Comparison of ENCODE assay signal across 8 cellular contexts in genomic region chr12:121782616-121782966, GRCh38. TPM values are rescaled to one million over a fixed set of nuclear protein-coding genes. Genes with fewer than 3 reads are reported as not detected.
DNase-seq lines count a peak whose midpoint lies in the region; TF ChIP-seq lines count a peak whose summit lies in the region.

No MANE protein-coding gene starts in this region.

- intact Hi-C loops in activated CD4-positive, alpha-beta T cell treated with anti-CD3 and anti-CD28 coated beads, Interleukin-2, amount 10 ng/mL, durations not matched to agents 24 days and 14 days (cut with micrococcal nuclease): loop anchor here (1.0 to 2.0 kb wide), 2 partner anchors 11 to 106 kb away; partner anchors contain the start of genes PSMD9 and RHOF

- peaks cover 3% of the 10 kb centered on the region for H4K20me1 ChIP-seq in hepatocyte (ENCODE audit: insufficient read depth, poor library complexity, severe bottlenecking)

- no peak for TF ChIP-seq CTCF in Peyer's patch (IDR thresholded peaks at IDR 0.05)
- no peak for TF ChIP-seq CTCF in hepatocyte (IDR thresholded peaks at IDR 0.05; ENCODE audit: poor library complexity)

- 88% methylated on average over 2 of the region's 2 CpGs for WGBS in hepatocyte (ENCODE audit: low lambda C conversion rate, missing lambda C conversion rate)
- WGBS in thymus: 96% methylated on average over 2 of the region's 2 CpGs

- H3K27me3 ChIP-seq in Peyer's patch: no peaks in the 10 kb centered on the region
- no peaks in the 10 kb centered on the region for H3K27me3 ChIP-seq in hepatocyte
- no peaks in the 10 kb centered on the region for H3K27me3 ChIP-seq in thymus (ENCODE audit: control insufficient read depth, insufficient read depth)

- no peak for DNase-seq in activated CD4-positive, alpha-beta T cell treated with anti-CD3 and anti-CD28 coated beads, Interleukin-2, amount 10 ng/mL, durations not matched to agents 24 days and 14 days
- no peak for DNase-seq in activated CD4-positive, alpha-beta T cell treated with anti-CD3 and anti-CD28 coated beads, Interleukin-2, amount 50 U/mL, for 4 hours
- DNase-seq in Peyer's patch: no peak
- no peak for DNase-seq in hepatocyte (ENCODE audit: low spot score)
- no peak for DNase-seq in iPS-NIHi7 (ENCODE audit: extremely low spot score)
- DNase-seq in GM03348 (ENCODE audit: low spot score): no peak
- DNase-seq in ureter (ENCODE audit: low spot score): no peak

- peaks cover 27% of the 10 kb centered on the region for H3K79me2 ChIP-seq in hepatocyte

- peaks cover 7 to 38% (median 29%) of the 10 kb centered on the region in 4 donors for H3K4me1 ChIP-seq in Peyer's patch
- peaks cover 11% of the 10 kb centered on the region for H3K4me1 ChIP-seq in hepatocyte (ENCODE audit: insufficient read depth)
- peaks cover 20% of the 10 kb centered on the region for H3K4me1 ChIP-seq in thymus (ENCODE audit: control insufficient read depth, insufficient read depth, low read length)

- H3K27me3 Mint-ChIP-seq in activated CD4-positive, alpha-beta T cell treated with anti-CD3 and anti-CD28 coated beads, Interleukin-2, amount 10 ng/mL, durations not matched to agents 24 days and 14 days: no peaks in the 10 kb centered on the region

- H3K36me3 ChIP-seq in Peyer's patch (peaks cover 0 to 25% (median 0%) of the 10 kb centered on the region in 3 donors), hepatocyte (replicated peaks; ENCODE audit: insufficient read depth, low read depth) (no peaks in the 10 kb centered on the region), thymus (ENCODE audit: control insufficient read depth, insufficient read depth) (peaks cover 24% of the 10 kb centered on the region)

- H2AFZ ChIP-seq in hepatocyte: no peak overlapping the region

- H3K9me3 ChIP-seq in Peyer's patch (no peaks in the 10 kb centered on the region), hepatocyte (ENCODE audit: low read depth) (no peaks in the 10 kb centered on the region), thymus (ENCODE audit: control insufficient read depth) (no peaks in the 10 kb centered on the region)

- H3K4me3 ChIP-seq in Peyer's patch: no peak overlapping the region
- H3K4me3 ChIP-seq in hepatocyte: no peak overlapping the region
- H3K4me3 ChIP-seq in thymus (ENCODE audit: low read length): no peak overlapping the region

- TF ChIP-seq POLR2A in Peyer's patch (IDR thresholded peaks at IDR 0.05): no peak

- peaks cover 50% of the 10 kb centered on the region for H3K4me1 Mint-ChIP-seq in activated CD4-positive, alpha-beta T cell treated with anti-CD3 and anti-CD28 coated beads, Interleukin-2, amount 10 ng/mL, durations not matched to agents 24 days and 14 days

- peak overlapping the region; percentile 93 for H3K27ac Mint-ChIP-seq in activated CD4-positive, alpha-beta T cell treated with anti-CD3 and anti-CD28 coated beads, Interleukin-2, amount 10 ng/mL, durations not matched to agents 24 days and 14 days

- peak overlapping the region; percentile 79 for H3K4me3 Mint-ChIP-seq in activated CD4-positive, alpha-beta T cell treated with anti-CD3 and anti-CD28 coated beads, Interleukin-2, amount 10 ng/mL, durations not matched to agents 24 days and 14 days

- H3K9me2 ChIP-seq in hepatocyte (replicated peaks; ENCODE audit: insufficient read depth): no peaks in the 10 kb centered on the region

- no peaks in the 10 kb centered on the region for H3K9me3 Mint-ChIP-seq in activated CD4-positive, alpha-beta T cell treated with anti-CD3 and anti-CD28 coated beads, Interleukin-2, amount 10 ng/mL, durations not matched to agents 24 days and 14 days

- H3K27ac ChIP-seq in Peyer's patch (peak overlapping the region; percentile 10 to 72 (median 28)), hepatocyte (peak overlapping the region; percentile 52), thymus (ENCODE audit: low read depth) (peak overlapping the region; percentile 76)

- peaks cover 56% of the 10 kb centered on the region for H3K36me3 Mint-ChIP-seq in activated CD4-positive, alpha-beta T cell treated with anti-CD3 and anti-CD28 coated beads, Interleukin-2, amount 10 ng/mL, durations not matched to agents 24 days and 14 days (ENCODE audit: low read depth)

- no peak overlapping the region for H3K4me2 ChIP-seq in hepatocyte

RNA-seq across cellular contexts. Expression of gene RHOF, which starts 10.9 kb away (rescaled TPM):
- 107 and 114 TPM in 2 replicates for total RNA-seq in activated CD4-positive, alpha-beta T cell treated with anti-CD3 and anti-CD28 coated beads, Interleukin-2, amount 10 ng/mL, durations not matched to agents 24 days and 14 days
- 100 to 1,000 TPM in 2 of 4 donors, 10 to 100 TPM in 2; 31.4 to 134 (median 91.0) TPM for total RNA-seq in Peyer's patch
- 38.7 and 45.3 TPM in 2 replicates for total RNA-seq in hepatocyte
- 40.4 and 43.6 TPM in 2 replicates for polyA plus RNA-seq in hepatocyte
- 12.9 TPM for polyA plus RNA-seq in thymus
- total RNA-seq in ureter: 20.5 TPM

RNA-seq across cellular contexts. Expression of gene SETD1B, which starts 21.2 kb away (rescaled TPM):
- total RNA-seq in activated CD4-positive, alpha-beta T cell treated with anti-CD3 and anti-CD28 coated beads, Interleukin-2, amount 10 ng/mL, durations not matched to agents 24 days and 14 days: 26.6 and 29.2 TPM in 2 replicates
- 10 to 100 TPM; 15.4 to 30.5 (median 25.3) TPM for total RNA-seq in Peyer's patch
- 2.7 and 3.8 TPM in 2 replicates for total RNA-seq in hepatocyte
- 2.5 and 2.7 TPM in 2 replicates for polyA plus RNA-seq in hepatocyte
- 11.8 TPM for polyA plus RNA-seq in thymus
- 39.8 TPM for total RNA-seq in ureter
